Comparison of ENCODE assay signal across 1 cellular context in the genomic region with DNA sequence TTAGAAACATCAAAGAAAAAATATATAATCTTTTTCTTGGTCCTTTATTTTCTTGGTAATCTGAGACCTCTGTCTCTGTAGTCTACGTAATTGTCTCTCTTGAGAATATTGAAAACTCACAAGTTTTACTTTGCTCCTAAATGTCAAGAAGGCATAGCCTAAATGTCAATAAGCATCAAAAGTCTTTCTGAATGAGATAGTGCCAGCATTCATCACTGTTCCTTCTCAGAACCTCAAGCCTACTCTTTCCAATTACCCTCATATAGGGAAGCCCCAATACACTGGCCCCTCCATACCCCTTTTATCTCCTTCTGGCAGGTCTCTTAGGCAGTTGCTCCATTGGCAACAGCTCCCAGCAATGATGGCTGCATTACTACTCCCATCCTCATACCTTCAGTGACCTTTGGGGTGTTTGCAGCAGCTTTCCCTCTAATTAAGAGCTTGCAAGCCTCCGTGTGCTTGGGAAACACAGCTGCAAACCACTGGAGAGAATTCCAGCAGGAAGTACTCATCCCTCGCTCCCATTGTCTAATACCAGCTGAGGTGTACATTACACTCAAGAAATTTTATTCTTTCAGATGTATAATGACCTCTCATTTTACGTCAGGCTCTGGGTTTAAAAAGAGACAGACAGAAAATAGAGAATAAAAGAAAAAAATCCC.
TF ChIP-seq lines count a peak whose summit lies in the region.

No MANE protein-coding gene starts in this region.

TF ChIP-seq in endothelial cell of umbilical vein, 7 proteins besides CTCF, POLR2A, EP300 and RAD21 (continued from another document):
- no peak for TF ChIP-seq POLR2AphosphoS5 (IDR thresholded peaks at IDR 0.05; ENCODE audit: insufficient read depth, low read depth, low read length)
- TF ChIP-seq, protein P1, sequence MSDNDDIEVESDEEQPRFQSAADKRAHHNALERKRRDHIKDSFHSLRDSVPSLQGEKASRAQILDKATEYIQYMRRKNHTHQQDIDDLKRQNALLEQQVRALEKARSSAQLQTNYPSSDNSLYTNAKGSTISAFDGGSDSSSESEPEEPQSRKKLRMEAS (IDR thresholded peaks at IDR 0.05; ENCODE audit: insufficient read depth, insufficient read length) = no peak
- no peak for TF ChIP-seq FOS (IDR thresholded peaks at IDR 0.05; ENCODE audit: borderline replicate concordance, insufficient read depth, low read length)
- TF ChIP-seq JUN (IDR thresholded peaks at IDR 0.05; ENCODE audit: borderline replicate concordance, insufficient read depth, insufficient read length, low read depth) = no peak
